13 cellular contexts compared by ENCODE assay signal in genomic region chr2:131495506-131495905, GRCh38. TPM values are rescaled to one million over a fixed set of nuclear protein-coding genes. Genes with fewer than 3 reads are reported as not detected.
DNase-seq lines count a peak whose midpoint lies in the region; ATAC-seq, FAIRE-seq and TF ChIP-seq lines count a peak whose summit lies in the region.
"Not testable (repeated sequence)": the region's sequence is repeated elsewhere in the genome, so short reads cannot be mapped to it uniquely, and the experiment has no call there.
"Had no signal": no experiment of that assay in that cellular context is flagged by ENCODE, and none has a peak within 500 bp of the region (broad histone marks: within the 10 kb centered on the region; RNA-seq: fewer than 3 reads in every experiment).

No MANE protein-coding gene starts in this region.

- H3K9ac ChIP-seq in BLaER1 treated with 17β-estradiol and CSF1 and Interleukin-3, amounts not matched to agents 10 nM and 100 nM; GM12878 (ENCODE audit: control insufficient read depth, insufficient read depth, low read length): not testable (repeated sequence)

- H3K27ac ChIP-seq in BLaER1 treated with 17β-estradiol and CSF1 and Interleukin-3, amounts not matched to agents 10 nM and 100 nM; GM23338 (ENCODE audit: low read depth): not testable (repeated sequence)
- peak overlapping the region; percentile 6; the same call in 1 of the 2 replicates for H3K27ac ChIP-seq in GM12878 (ENCODE audit: control insufficient read depth, insufficient read depth)

- RAD21 ChIA-PET in GM12878 (lab: Charles Lee; ENCODE audit: unreplicated experiment) = interaction anchor here (1.2 kb wide), 1 partner anchor 177 kb away, joined by 3 read pairs; no protein-coding TSS in a partner anchor

- not testable (repeated sequence) for H3K27ac Mint-ChIP-seq in GM23338; T-cell; activated CD4-positive, alpha-beta memory T cell treated with anti-CD3 and anti-CD28 coated beads for 36 hours; osteocyte (ENCODE audit: unreplicated experiment)
- peak overlapping the region; percentile 59 for H3K27ac Mint-ChIP-seq in activated T-helper 17 cell treated with anti-CD3 and anti-CD28 coated beads, Interleukin-2, amount 50 U/mL, for 72 hours
- H3K27ac Mint-ChIP-seq in naive B cell = peak overlapping the region in 2 of 6 donors; percentile 72 to 85

- H3K4me3 Mint-ChIP-seq in GM23338 (peak overlapping the region; percentile 24; the same call in 1 of the 3 replicates), T-cell (peak overlapping the region; percentile 43 to 96 (median 47)), naive B cell (peak overlapping the region in 6 of 8 donors; percentile 6 to 84 (median 48)), osteocyte (ENCODE audit: unreplicated experiment) (peak overlapping the region; percentile 29)
- H3K4me3 Mint-ChIP-seq in activated CD4-positive, alpha-beta memory T cell treated with anti-CD3 and anti-CD28 coated beads for 36 hours = peak overlapping the region; percentile 5
- H3K4me3 Mint-ChIP-seq in activated T-helper 17 cell treated with anti-CD3 and anti-CD28 coated beads, Interleukin-2, amount 50 U/mL, for 72 hours = peak overlapping the region; percentile 94

- TF ChIP-seq POLR2A in GM12878 (IDR thresholded peaks at IDR 0.05; ENCODE audit: low read depth, low read length) = not testable (repeated sequence)

- peaks cover 12 to 72% (median 41%) of the 10 kb centered on the region in 11 experiments; a peak in 20 of 22 replicates for H4K20me1 ChIP-seq in BLaER1 treated with 17β-estradiol and CSF1 and Interleukin-3, amounts not matched to agents 10 nM and 100 nM
- H4K20me1 ChIP-seq in GM23338 (replicated peaks; ENCODE audit: insufficient read depth); GM12878 (ENCODE audit: control insufficient read depth, insufficient read depth): not testable (repeated sequence)

- H3K27me3 Mint-ChIP-seq in GM23338 (ENCODE audit: insufficient read depth, low read depth, poor library complexity) = peaks cover 13% of the 10 kb centered on the region
- H3K27me3 Mint-ChIP-seq in T-cell; activated CD4-positive, alpha-beta memory T cell treated with anti-CD3 and anti-CD28 coated beads for 36 hours; activated T-helper 17 cell treated with anti-CD3 and anti-CD28 coated beads, Interleukin-2, amount 50 U/mL, for 72 hours; naive B cell; osteocyte (ENCODE audit: unreplicated experiment): not testable (repeated sequence)

- peaks cover 18 to 30% (median 23%) of the 10 kb centered on the region in 10 experiments for H3K4me1 ChIP-seq in BLaER1 treated with 17β-estradiol and CSF1 and Interleukin-3, amounts not matched to agents 10 nM and 100 nM
- H3K4me1 ChIP-seq in GM23338 (ENCODE audit: insufficient read depth) = not testable (repeated sequence)
- peaks cover 12% of the 10 kb centered on the region for H3K4me1 ChIP-seq in GM12878 (ENCODE audit: control insufficient read depth, insufficient read depth, low read length)

- not testable (repeated sequence) for H3K9me3 Mint-ChIP-seq in GM23338; T-cell; activated CD4-positive, alpha-beta memory T cell treated with anti-CD3 and anti-CD28 coated beads for 36 hours; activated T-helper 17 cell treated with anti-CD3 and anti-CD28 coated beads, Interleukin-2, amount 50 U/mL, for 72 hours; naive B cell; osteocyte (ENCODE audit: unreplicated experiment)

- peaks cover 11 to 47% (median 32%) of the 10 kb centered on the region in 11 experiments for H3K36me3 ChIP-seq in BLaER1 treated with 17β-estradiol and CSF1 and Interleukin-3, amounts not matched to agents 10 nM and 100 nM
- not testable (repeated sequence) for H3K36me3 ChIP-seq in GM23338 (ENCODE audit: insufficient read depth); GM12878 (ENCODE audit: control insufficient read depth in 2 of 2, insufficient read depth in 2 of 2, low read length in 1 of 2)

- DNase-seq in GM23338 (ENCODE audit: low spot score); T-cell; activated CD4-positive, alpha-beta memory T cell treated with anti-CD3 and anti-CD28 coated beads for 36 hours; GM12878 (ENCODE audit: low read depth, low spot score); naive B cell; osteocyte (ENCODE audit: extremely low spot score, unreplicated experiment): not testable (repeated sequence)

- TSS peak; percentile 20 for BruUV-seq in GM12878 (replicated peaks; lab: Mats Ljungman, UMichigan)

- H3K79me2 ChIP-seq in GM23338 (replicated peaks; ENCODE audit: insufficient read depth) = peaks cover 44% of the 10 kb centered on the region
- H3K79me2 ChIP-seq in GM12878 (ENCODE audit: control insufficient read depth, insufficient read depth, low read length) = peaks cover 66% of the 10 kb centered on the region

- not testable (repeated sequence) for ATAC-seq in GM23338; T-cell (replicated peaks in 1 of 4); activated T-helper 17 cell treated with anti-CD3 and anti-CD28 coated beads, Interleukin-2, amount 50 U/mL, for 72 hours (replicated peaks); GM12878; naive B cell (ENCODE audit: low read depth in 2 of 2)

- WGBS in GM12878 (ENCODE audit: insufficient coverage, insufficient replicate concordance, low lambda C conversion rate, missing lambda C conversion rate) = 96% methylated on average over 1 of the region's 1 CpG

- in situ Hi-C loops in GM12878 (cut with MboI) = not testable (repeated sequence)

- H3K36me3 Mint-ChIP-seq in GM23338 (ENCODE audit: low read depth) (peaks cover 34% of the 10 kb centered on the region), T-cell (peaks cover 16% of the 10 kb centered on the region)
- H3K36me3 Mint-ChIP-seq in activated CD4-positive, alpha-beta memory T cell treated with anti-CD3 and anti-CD28 coated beads for 36 hours = peaks cover 26% of the 10 kb centered on the region
- H3K36me3 Mint-ChIP-seq in activated T-helper 17 cell treated with anti-CD3 and anti-CD28 coated beads, Interleukin-2, amount 50 U/mL, for 72 hours (ENCODE audit: low read depth) = peaks cover 66% of the 10 kb centered on the region
- not testable (repeated sequence) for H3K36me3 Mint-ChIP-seq in naive B cell; osteocyte (ENCODE audit: unreplicated experiment)

- TF ChIP-seq EP300 in GM12878 (IDR thresholded peaks at IDR 0.05; ENCODE audit: borderline replicate concordance in 1 of 2, control insufficient read depth in 1 of 2, low read depth in 2 of 2, low read length in 2 of 2) = not testable (repeated sequence)

- H3K4me1 Mint-ChIP-seq in GM23338 = not testable (repeated sequence)
- H3K4me1 Mint-ChIP-seq in T-cell = peaks cover 27 to 35% (median 31%) of the 10 kb centered on the region in 3 donors
- H3K4me1 Mint-ChIP-seq in activated CD4-positive, alpha-beta memory T cell treated with anti-CD3 and anti-CD28 coated beads for 36 hours (ENCODE audit: low read depth) = peaks cover 44% of the 10 kb centered on the region
- H3K4me1 Mint-ChIP-seq in activated T-helper 17 cell treated with anti-CD3 and anti-CD28 coated beads, Interleukin-2, amount 50 U/mL, for 72 hours = peaks cover 18% of the 10 kb centered on the region
- H3K4me1 Mint-ChIP-seq in naive B cell = peaks cover 18 to 32% (median 27%) of the 10 kb centered on the region in 3 donors
- peaks cover 23% of the 10 kb centered on the region for H3K4me1 Mint-ChIP-seq in osteocyte (ENCODE audit: unreplicated experiment)

- H3K27me3 ChIP-seq in BLaER1 treated with 17β-estradiol and CSF1 and Interleukin-3, amounts not matched to agents 10 nM and 100 nM; GM23338 (ENCODE audit: insufficient read depth); GM12878 (replicated peaks in 1 of 2; ENCODE audit: control insufficient read depth in 2 of 2, insufficient read depth in 2 of 2, low read length in 1 of 2): not testable (repeated sequence)

- H3K9me3 ChIP-seq in BLaER1 treated with 17β-estradiol and CSF1 and Interleukin-3, amounts not matched to agents 10 nM and 100 nM (replicated peaks in 1 of 11); GM12878 (replicated peaks; ENCODE audit: control insufficient read depth, insufficient read depth, low read length): not testable (repeated sequence)

- H2AFZ ChIP-seq in GM23338; GM12878 (ENCODE audit: control insufficient read depth, low read depth, low read length): not testable (repeated sequence)

- CTCF ChIA-PET in T-cell (lab: Charles Lee) = interaction anchor here in 1 of 2 donors (0.6 to 1.1 kb wide), 2 partner anchors 12 to 177 kb away, joined by 3 read pairs; no protein-coding TSS in a partner anchor
- CTCF ChIA-PET in activated CD4-positive, alpha-beta memory T cell treated with anti-CD3 and anti-CD28 coated beads for 36 hours (lab: Charles Lee) = not testable (repeated sequence)
- CTCF ChIA-PET in GM12878 (lab: Yijun Ruan, JAX) = interaction anchor here (1.3 kb wide), 1 partner anchor 342 kb away, joined by 3 read pairs; no protein-coding TSS in a partner anchor

- not testable (repeated sequence) for H3F3A ChIP-seq in GM23338 (replicated peaks; ENCODE audit: low read depth)

- not testable (repeated sequence) for FAIRE-seq in GM12878 (lab: Jason Lieb, UNC)

- not testable (repeated sequence) for H3K9me2 ChIP-seq in GM23338 (ENCODE audit: insufficient read depth)

- intact Hi-C loops in activated CD4-positive, alpha-beta memory T cell treated with anti-CD3 and anti-CD28 coated beads for 36 hours (cut with micrococcal nuclease) = loop anchor here (10.0 kb wide), 1 partner anchor 671 kb away; no protein-coding TSS in a partner anchor
- intact Hi-C loops in GM12878 (cut with micrococcal nuclease; ENCODE audit: unreplicated experiment) = loop anchor here (10.0 kb wide), 1 partner anchor 401 kb away; the partner anchor contains the start of gene FAM168B

- TF ChIP-seq RAD21 in GM12878 (IDR thresholded peaks at IDR 0.05; ENCODE audit: insufficient read depth, low read depth, low read length) = not testable (repeated sequence)

- POLR2A ChIA-PET in T-cell (lab: Charles Lee); activated CD4-positive, alpha-beta memory T cell treated with anti-CD3 and anti-CD28 coated beads for 36 hours (lab: Charles Lee); GM12878 (lab: Charles Lee): not testable (repeated sequence)

- peak overlapping the region in 9 of 11 experiments; percentile 19 to 98 (median 93); a peak in 4 of 22 replicates for H3K4me2 ChIP-seq in BLaER1 treated with 17β-estradiol and CSF1 and Interleukin-3, amounts not matched to agents 10 nM and 100 nM
- not testable (repeated sequence) for H3K4me2 ChIP-seq in GM23338
- H3K4me2 ChIP-seq in GM12878 (ENCODE audit: control insufficient read depth, insufficient read depth) = peak overlapping the region; percentile 48; the same call in 1 of the 2 replicates

- H3K4me3 ChIP-seq in BLaER1 treated with 17β-estradiol and CSF1 and Interleukin-3, amounts not matched to agents 10 nM and 100 nM; GM23338: not testable (repeated sequence)
- peak overlapping the region; percentile 13; the same call in 1 of the 2 replicates for H3K4me3 ChIP-seq in GM12878

- TF ChIP-seq CTCF in GM23338 (conservative IDR thresholded peaks at IDR 0.05; ENCODE audit: low read depth in 2 of 2); GM12878 (IDR thresholded peaks at IDR 0.05 in 2 of 3, conservative IDR thresholded peaks at IDR 0.05 in 1 of 3; ENCODE audit: control insufficient read depth in 2 of 3, extremely low read depth in 1 of 3, insufficient read depth in 1 of 3, low read depth in 3 of 3, low read length in 3 of 3); osteocyte (IDR thresholded peaks at IDR 0.05): not testable (repeated sequence)

- SMC1A ChIA-PET in GM12878 (lab: Charles Lee; ENCODE audit: uncharacterized antibody, unreplicated experiment) = not testable (repeated sequence)

RNA-seq across cellular contexts. Expression of gene MZT2A, which starts 3.3 kb away (rescaled TPM):
- 56.9 and 69.0 TPM in 2 replicates for total RNA-seq in GM23338 (2014; rRNA removed; shearing (Covaris generic))
- polyA plus RNA-seq in GM23338 (2016; fragmentation: Nextera tagmentation; extraction: Ambion mirVana) (120 and 141 TPM in 2 replicates), GM12878 (2011; rRNA removed) (66.4 and 116 TPM in 2 replicates), GM12878 (2014; fragmentation: Illumina TruSeq; extraction: Trizol) (4.8 and 15.6 TPM in 2 replicates), GM12878 (2014; fragmentation: Nextera tagmentation; extraction: Ambion mirVana) (10 to 100 TPM in 1 of 2 experiments, 1 to 10 TPM in 1; 6.3 to 23.7 TPM), GM12878 (2014; rRNA removed) (281 and 354 TPM in 2 replicates), GM12878 (2016; fragmentation: Nextera tagmentation; extraction: Ambion mirVana) (100 to 1,000 TPM; 186 to 231 TPM), naive B cell (ENCODE audit: low read depth in 6 of 6) (100 to 1,000 TPM in 2 of 6 donors, 10 to 100 TPM in 4; 48.5 to 108 (median 82.3) TPM)
- total RNA-seq in T-cell (100 to 1,000 TPM in 2 of 5 donors, 10 to 100 TPM in 3; 70.1 to 215 (median 89.1) TPM), GM12878 (2014; rRNA removed) (294 and 325 TPM in 2 replicates), GM12878 (2014; rRNA removed; fragmentation: Illumina TruSeq; extraction: Trizol) (41.5 and 56.6 TPM in 2 replicates), GM12878 (2021) (263 and 267 TPM in 2 replicates), osteocyte (106 and 110 TPM in 2 replicates)
- total RNA-seq in activated CD4-positive, alpha-beta memory T cell treated with anti-CD3 and anti-CD28 coated beads for 36 hours = 100 to 1,000 TPM; 197 to 208 TPM
- total RNA-seq in activated T-helper 17 cell treated with anti-CD3 and anti-CD28 coated beads, Interleukin-2, amount 50 U/mL, for 72 hours = 100 to 1,000 TPM in 1 of 2 donors, 10 to 100 TPM in 1; 96.0 to 112 TPM
- 59.4 and 61.8 TPM in 2 replicates for total RNA-seq in GM12878 (2013; cell fraction: nucleolus; rRNA removed)
- 118 TPM for polyA plus RNA-seq in GM12878 (2011; ENCODE audit: low read depth)
- polyA plus RNA-seq in GM12878 (2011; cell fraction: cytosol; rRNA removed) = 111 and 247 TPM in 2 replicates
- polyA plus RNA-seq in GM12878 (2011; cell fraction: nucleus; rRNA removed) = 81.1 and 84.7 TPM in 2 replicates
- polyA plus RNA-seq in GM12878 (2012) = 230 and 269 TPM in 2 replicates
- 14.8 and 40.5 TPM in 2 replicates for polyA minus RNA-seq in GM12878 (2011; rRNA and poly(A)+ RNA removed)
- 21.4 and 22.8 TPM in 2 replicates for polyA minus RNA-seq in GM12878 (2011; cell fraction: cytosol; rRNA and poly(A)+ RNA removed)
- 21.6 and 39.8 TPM in 2 replicates for polyA minus RNA-seq in GM12878 (2011; cell fraction: nucleus; rRNA and poly(A)+ RNA removed)

RNA-seq across cellular contexts. Expression of gene TUBA3D, which starts 19.6 kb away (rescaled TPM):
- total RNA-seq in GM23338 (2014; rRNA removed; shearing (Covaris generic)) = not detected in 2 replicates
- polyA plus RNA-seq in GM23338 (2016; fragmentation: Nextera tagmentation; extraction: Ambion mirVana) (0.27 and 0.33 TPM in 2 replicates), GM12878 (2011; rRNA removed) (not detected in 2 replicates), GM12878 (2014; fragmentation: Illumina TruSeq; extraction: Trizol) (not detected in 2 replicates), GM12878 (2014; fragmentation: Nextera tagmentation; extraction: Ambion mirVana) (under 1 TPM; 0.04 to 0.08 TPM), GM12878 (2014; rRNA removed) (not detected in 2 replicates), GM12878 (2016; fragmentation: Nextera tagmentation; extraction: Ambion mirVana) (under 1 TPM; 0.33 to 0.37 TPM), naive B cell (ENCODE audit: low read depth in 6 of 6) (not detected)
- total RNA-seq in T-cell (not detected), GM12878 (2014; rRNA removed) (not detected in 2 replicates), GM12878 (2014; rRNA removed; fragmentation: Illumina TruSeq; extraction: Trizol) (not detected in 2 replicates), GM12878 (2021) (not detected in 2 replicates), osteocyte (not detected in 2 replicates)
- total RNA-seq in activated CD4-positive, alpha-beta memory T cell treated with anti-CD3 and anti-CD28 coated beads for 36 hours = not detected
- total RNA-seq in activated T-helper 17 cell treated with anti-CD3 and anti-CD28 coated beads, Interleukin-2, amount 50 U/mL, for 72 hours = not detected
- total RNA-seq in GM12878 (2013; cell fraction: nucleolus; rRNA removed) = not detected in 2 replicates
- polyA plus RNA-seq in GM12878 (2011; ENCODE audit: low read depth) = not detected
- not detected in 2 replicates for polyA plus RNA-seq in GM12878 (2011; cell fraction: cytosol; rRNA removed)
- polyA plus RNA-seq in GM12878 (2011; cell fraction: nucleus; rRNA removed) = not detected in 2 replicates
- polyA plus RNA-seq in GM12878 (2012) = 0.24 and 0.26 TPM in 2 replicates
- polyA minus RNA-seq in GM12878 (2011; rRNA and poly(A)+ RNA removed) = not detected in 2 replicates
- not detected in 2 replicates for polyA minus RNA-seq in GM12878 (2011; cell fraction: cytosol; rRNA and poly(A)+ RNA removed)
- polyA minus RNA-seq in GM12878 (2011; cell fraction: nucleus; rRNA and poly(A)+ RNA removed) = not detected in 2 replicates
- total RNA-seq: A172, Calu3, MCF 10A, NCI-H460, PC-9 had no signal

RNA-seq across cellular contexts. Expression of gene CCDC74A, which starts 32.2 kb away (rescaled TPM):
- total RNA-seq in GM23338 (2014; rRNA removed; shearing (Covaris generic)) = 47.8 and 64.6 TPM in 2 replicates
- polyA plus RNA-seq in GM23338 (2016; fragmentation: Nextera tagmentation; extraction: Ambion mirVana) (15.9 and 16.5 TPM in 2 replicates), GM12878 (2011; rRNA removed) (42.1 and 61.8 TPM in 2 replicates), GM12878 (2014; fragmentation: Illumina TruSeq; extraction: Trizol) (19.1 and 55.9 TPM in 2 replicates), GM12878 (2014; fragmentation: Nextera tagmentation; extraction: Ambion mirVana) (10 to 100 TPM; 14.3 to 21.5 TPM), GM12878 (2014; rRNA removed) (133 and 141 TPM in 2 replicates), GM12878 (2016; fragmentation: Nextera tagmentation; extraction: Ambion mirVana) (10 to 100 TPM; 66.6 to 73.9 TPM), naive B cell (ENCODE audit: low read depth in 6 of 6) (under 1 TPM in 2 of 6 donors, not detected in 4; 0.27 TPM)
- total RNA-seq in T-cell (1 to 10 TPM in 4 of 5 donors, under 1 TPM in 1; 0.90 to 4.0 (median 2.3) TPM), GM12878 (2014; rRNA removed) (98.8 and 101 TPM in 2 replicates), GM12878 (2014; rRNA removed; fragmentation: Illumina TruSeq; extraction: Trizol) (55.5 and 57.8 TPM in 2 replicates), GM12878 (2021) (68.0 and 71.9 TPM in 2 replicates), osteocyte (1.8 and 2.4 TPM in 2 replicates)
- total RNA-seq in activated CD4-positive, alpha-beta memory T cell treated with anti-CD3 and anti-CD28 coated beads for 36 hours = 1 to 10 TPM; 5.5 to 7.0 TPM
- total RNA-seq in activated T-helper 17 cell treated with anti-CD3 and anti-CD28 coated beads, Interleukin-2, amount 50 U/mL, for 72 hours = 1 to 10 TPM; 2.7 to 5.9 TPM
- 67.5 and 85.0 TPM in 2 replicates for total RNA-seq in GM12878 (2013; cell fraction: nucleolus; rRNA removed)
- 18.5 TPM for polyA plus RNA-seq in GM12878 (2011; ENCODE audit: low read depth)
- polyA plus RNA-seq in GM12878 (2011; cell fraction: cytosol; rRNA removed) = 57.4 and 91.9 TPM in 2 replicates
- 340 and 345 TPM in 2 replicates for polyA plus RNA-seq in GM12878 (2011; cell fraction: nucleus; rRNA removed)
- 40.4 and 54.9 TPM in 2 replicates for polyA plus RNA-seq in GM12878 (2012)
- polyA minus RNA-seq in GM12878 (2011; rRNA and poly(A)+ RNA removed) = 16.2 and 30.6 TPM in 2 replicates
- 16.0 and 18.8 TPM in 2 replicates for polyA minus RNA-seq in GM12878 (2011; cell fraction: cytosol; rRNA and poly(A)+ RNA removed)
- 42.8 and 54.7 TPM in 2 replicates for polyA minus RNA-seq in GM12878 (2011; cell fraction: nucleus; rRNA and poly(A)+ RNA removed)

Comparison
In these comparisons a context has a peak if more than half of its experiments do, and no peak if none do; other contexts are left out.
1. H3K4me3 Mint-ChIP-seq: peak in every context shown above with its lines; median percentile 94 in activated T-helper 17 cell treated with anti-CD3 and anti-CD28 coated beads, Interleukin-2, amount 50 U/mL, for 72 hours; 48 in naive B cell; 47 in T-cell; 29 in osteocyte; 24 in GM23338; 5 in activated CD4-positive, alpha-beta memory T cell treated with anti-CD3 and anti-CD28 coated beads for 36 hours.